ENCODE assay signal across 36 cellular contexts in genomic region chr1:81613803-81614202, GRCh38.
DNase-seq lines count a peak whose midpoint lies in the region; ATAC-seq, FAIRE-seq and TF ChIP-seq lines count a peak whose summit lies in the region.
"Had no signal": no experiment of that assay in that cellular context is flagged by ENCODE, and none has a peak within 500 bp of the region (broad histone marks: within the 10 kb centered on the region; RNA-seq: fewer than 3 reads in every experiment).

No MANE protein-coding gene starts in this region.

- H3K4me3 Mint-ChIP-seq in nephron progenitor cell (no peak overlapping the region), neural crest cell (no peak overlapping the region)
- H3K4me3 Mint-ChIP-seq: B cell; CD14-positive monocyte; CD4-positive, alpha-beta memory T cell; CD4-positive, alpha-beta T cell; CD4-positive, CD25-positive, alpha-beta regulatory T cell; CD8-positive, alpha-beta memory T cell; CD8-positive, alpha-beta T cell had no signal

- H3K4me1 Mint-ChIP-seq in nephron progenitor cell (no peaks in the 10 kb centered on the region), neural crest cell (peaks cover 25% of the 10 kb centered on the region)
- H3K4me1 Mint-ChIP-seq: B cell; CD4-positive, alpha-beta memory T cell; CD4-positive, CD25-positive, alpha-beta regulatory T cell; CD8-positive, alpha-beta memory T cell had no signal

- no peak overlapping the region for H3K4me3 ChIP-seq in SK-N-SH (ENCODE audit: low read depth in 2 of 2, low read length in 1 of 2)
- H3K4me3 ChIP-seq in kidney (ENCODE audit: low read length in 2 of 2): no peak overlapping the region
- H3K4me3 ChIP-seq: A549; BLaER1; BLaER1 treated with 17β-estradiol and CSF1 and Interleukin-3, amounts not matched to agents 10 nM and 100 nM had no signal

- H3K9ac ChIP-seq in SK-N-SH (no peak overlapping the region), kidney (ENCODE audit: low read length in 2 of 2) (no peak overlapping the region)
- H3K9ac ChIP-seq: BLaER1; BLaER1 treated with 17β-estradiol and CSF1 and Interleukin-3, amounts not matched to agents 10 nM and 100 nM had no signal

- CTCF ChIA-PET in SK-N-SH (lab: Yijun Ruan, JAX): interaction anchor here (0.6 kb wide), 1 partner anchor 54 kb away, joined by 3 read pairs; no protein-coding TSS in a partner anchor

- H3K36me3 ChIP-seq in SK-N-SH (replicated peaks in 1 of 2; ENCODE audit: control insufficient read depth in 1 of 2, insufficient read depth in 2 of 2, low read length in 1 of 2): no peaks in the 10 kb centered on the region
- no peaks in the 10 kb centered on the region for H3K36me3 ChIP-seq in kidney (ENCODE audit: control insufficient read depth in 1 of 2, insufficient read depth in 2 of 2, low read length in 2 of 2)
- H3K36me3 ChIP-seq: BE2C; BLaER1; BLaER1 treated with 17β-estradiol and CSF1 and Interleukin-3, amounts not matched to agents 10 nM and 100 nM had no signal

- H3K27ac ChIP-seq in SK-N-SH (ENCODE audit: low read depth in 2 of 2, low read length in 1 of 2) (no peak overlapping the region), kidney (ENCODE audit: low read depth in 2 of 2, low read length in 2 of 2) (no peak overlapping the region)
- H3K27ac ChIP-seq: 22Rv1; A549; BLaER1; BLaER1 treated with 17β-estradiol and CSF1 and Interleukin-3, amounts not matched to agents 10 nM and 100 nM; C4-2B had no signal

- no peak overlapping the region for H2AFZ ChIP-seq in SK-N-SH (ENCODE audit: low read depth)

- POLR2A ChIA-PET in SK-N-SH (lab: Yijun Ruan, JAX): no interaction called here

- H3K9me2 ChIP-seq in SK-N-SH: no peaks in the 10 kb centered on the region

- no peak overlapping the region for H3K4me2 ChIP-seq in SK-N-SH
- H3K4me2 ChIP-seq: A549; BLaER1; BLaER1 treated with 17β-estradiol and CSF1 and Interleukin-3, amounts not matched to agents 10 nM and 100 nM had no signal

- H3K27me3 ChIP-seq in SK-N-SH (ENCODE audit: insufficient read depth): no peaks in the 10 kb centered on the region
- H3K27me3 ChIP-seq: BE2C; BLaER1; BLaER1 treated with 17β-estradiol and CSF1 and Interleukin-3, amounts not matched to agents 10 nM and 100 nM had no signal

- H3K9me3 ChIP-seq in SK-N-SH: no peaks in the 10 kb centered on the region
- no peaks in the 10 kb centered on the region for H3K9me3 ChIP-seq in kidney (ENCODE audit: control insufficient read depth in 1 of 2, low read length in 2 of 2)
- H3K9me3 ChIP-seq: A549, BE2C, Caco-2 had no signal

- TF ChIP-seq RAD21 in SK-N-SH (IDR thresholded peaks at IDR 0.05; ENCODE audit: low read length): no peak

- no peak for TF ChIP-seq CTCF in SK-N-SH (IDR thresholded peaks at IDR 0.05)
- no peak for TF ChIP-seq CTCF in nephron progenitor cell (IDR thresholded peaks at IDR 0.05)
- TF ChIP-seq CTCF in neural crest cell (conservative IDR thresholded peaks at IDR 0.05): no peak
- no peak for TF ChIP-seq CTCF in kidney (IDR thresholded peaks at IDR 0.05; ENCODE audit: borderline replicate concordance, extremely low read depth, insufficient read depth)

- H3F3A ChIP-seq in SK-N-SH (replicated peaks; ENCODE audit: insufficient read depth): no peaks in the 10 kb centered on the region

- H3K27ac Mint-ChIP-seq in nephron progenitor cell (peak overlapping the region; percentile 2), neural crest cell (ENCODE audit: unreplicated experiment) (peak overlapping the region; percentile 54)
- H3K27ac Mint-ChIP-seq: B cell; CD14-positive monocyte; CD4-positive, alpha-beta memory T cell; CD4-positive, alpha-beta T cell; CD4-positive, CD25-positive, alpha-beta regulatory T cell; CD8-positive, alpha-beta memory T cell; CD8-positive, alpha-beta T cell had no signal

- H3K36me3 Mint-ChIP-seq in nephron progenitor cell (ENCODE audit: low read depth) (peaks cover 17% of the 10 kb centered on the region), neural crest cell (ENCODE audit: low read depth) (peaks cover 7% of the 10 kb centered on the region)
- H3K36me3 Mint-ChIP-seq: CD14-positive monocyte; CD4-positive, alpha-beta memory T cell; CD4-positive, CD25-positive, alpha-beta regulatory T cell; CD8-positive, alpha-beta memory T cell; CD8-positive, alpha-beta T cell had no signal

- peak; percentile 19 for DNase-seq in SK-N-SH
- DNase-seq in nephron progenitor cell: no peak
- DNase-seq in neural crest cell (ENCODE audit: low read depth, low spot score): no peak
- DNase-seq in kidney: no peak
- DNase-seq in 8988T: no peak
- no peak for DNase-seq in left colon
- DNase-seq: ACHN; AML-193; BE2C; C1 segment of cervical spinal cord; Caco-2; Calu3; CD4-positive, alpha-beta memory T cell; CD4-positive, alpha-beta T cell; CD4-positive, CD25-positive, alpha-beta regulatory T cell; CD8-positive, alpha-beta memory T cell; CD8-positive, alpha-beta T cell; COR-L47; DMS 273 treated with DMSO at 0.1 percent for 48 hours; DMS153; DMS53; DMS79; DMS79 treated with DMSO at 0.1 percent for 48 hours; DND-41; EL had no signal

- H4K20me1 ChIP-seq in SK-N-SH (ENCODE audit: insufficient read depth): no peaks in the 10 kb centered on the region
- H4K20me1 ChIP-seq: BLaER1; BLaER1 treated with 17β-estradiol and CSF1 and Interleukin-3, amounts not matched to agents 10 nM and 100 nM had no signal

- no peaks in the 10 kb centered on the region for H3K79me2 ChIP-seq in SK-N-SH (ENCODE audit: insufficient read depth)

- TF ChIP-seq EP300 in SK-N-SH (IDR thresholded peaks at IDR 0.05; ENCODE audit: borderline replicate concordance in 1 of 2, low read depth in 1 of 2, low read length in 1 of 2): peak in 1 of 2 experiments; percentile 8; a peak in 1 of 4 replicates

- peaks cover 33% of the 10 kb centered on the region for H3K9me3 Mint-ChIP-seq in nephron progenitor cell
- H3K9me3 Mint-ChIP-seq in neural crest cell: peaks cover 20% of the 10 kb centered on the region

- ATAC-seq in SK-N-SH treated with all-trans-retinoic acid at 6 μM for 48 hours (no peak), GM18511 (IDR thresholded peaks at IDR 0.05; ENCODE audit: unreplicated experiment) (no peak), left colon (no peak)
- ATAC-seq: A549; CD8-positive, alpha-beta T cell had no signal

- H3K27me3 Mint-ChIP-seq in nephron progenitor cell (ENCODE audit: low read depth, poor library complexity) (peaks cover under 1% of the 10 kb centered on the region), neural crest cell (ENCODE audit: low read depth) (no peaks in the 10 kb centered on the region)
- H3K27me3 Mint-ChIP-seq: B cell; CD4-positive, alpha-beta memory T cell; CD4-positive, alpha-beta T cell; CD4-positive, CD25-positive, alpha-beta regulatory T cell had no signal

- H3K4me1 ChIP-seq in SK-N-SH (ENCODE audit: control insufficient read depth in 1 of 2, insufficient read depth in 2 of 2, low read depth in 1 of 2, low read length in 1 of 2) (peaks cover 0 to 3% of the 10 kb centered on the region in 2 experiments; a peak in 2 of 4 replicates), kidney (ENCODE audit: control insufficient read depth in 1 of 2, insufficient read depth in 1 of 2, low read depth in 1 of 2, low read length in 2 of 2) (no peaks in the 10 kb centered on the region)
- H3K4me1 ChIP-seq: A549, BE2C, BLaER1, Caco-2 had no signal

- FAIRE-seq in kidney (lab: Jason Lieb, UNC): no peak
- FAIRE-seq: A204.1, A549, D721Med had no signal

- intact Hi-C loops in kidney (cut with DNase I): no loop called here
- intact Hi-C loops in left colon (cut with DNase I, micrococcal nuclease): no loop called here

- WGBS in SK-N-SH (ENCODE audit: low lambda C conversion rate): 74% methylated on average over 3 of the region's 3 CpGs

TF ChIP-seq in SK-N-SH, 30 proteins besides CTCF, POLR2A, EP300 and RAD21:
- TF ChIP-seq MXI1 (IDR thresholded peaks at IDR 0.05; ENCODE audit: low read depth, low read length) (no peak), TAF1 (IDR thresholded peaks at IDR 0.05; ENCODE audit: borderline replicate concordance, low read depth, low read length) (no peak), RCOR1 (IDR thresholded peaks at IDR 0.05; ENCODE audit: low read length) (peak; percentile 70; the same call in 1 of the 2 replicates)

TF ChIP-seq in SK-N-SH treated with all-trans-retinoic acid at 6 μM for 48 hours, 23 proteins besides CTCF, POLR2A, EP300 and RAD21:
- no peak for TF ChIP-seq BACH2 (CRISPR knock-in tag; IDR thresholded peaks at IDR 0.05; ENCODE audit: borderline replicate concordance)
- TF ChIP-seq ZNF8 (CRISPR knock-in tag; IDR thresholded peaks at IDR 0.05): no peak
- TF ChIP-seq TCF4 (CRISPR knock-in tag; IDR thresholded peaks at IDR 0.05; ENCODE audit: borderline replicate concordance): peak; percentile 75; the same call in 1 of the 2 replicates
- TF ChIP-seq ZFP3 (CRISPR knock-in tag; IDR thresholded peaks at IDR 0.05): no peak
